ENCODE assay signal across 1 cellular context in genomic region chr2:216498418-216499413, GRCh38.
TF ChIP-seq lines count a peak whose summit lies in the region.

Gene RPL37A (plus strand): TSS chr2:216498844. CDS start chr2:216498875, 31 bp downstream.

TF ChIP-seq in K562, 482 proteins besides CTCF, POLR2A, EP300 and RAD21 (continued from another document and continues in another):
- no peak for TF ChIP-seq BRCA1 (IDR thresholded peaks at IDR 0.05)
- TF ChIP-seq BRCA1 (CRISPR knock-in tag; IDR thresholded peaks at IDR 0.05) = no peak
- TF ChIP-seq DPF2 (IDR thresholded peaks at IDR 0.05) = no peak
- TF ChIP-seq, protein P1, sequence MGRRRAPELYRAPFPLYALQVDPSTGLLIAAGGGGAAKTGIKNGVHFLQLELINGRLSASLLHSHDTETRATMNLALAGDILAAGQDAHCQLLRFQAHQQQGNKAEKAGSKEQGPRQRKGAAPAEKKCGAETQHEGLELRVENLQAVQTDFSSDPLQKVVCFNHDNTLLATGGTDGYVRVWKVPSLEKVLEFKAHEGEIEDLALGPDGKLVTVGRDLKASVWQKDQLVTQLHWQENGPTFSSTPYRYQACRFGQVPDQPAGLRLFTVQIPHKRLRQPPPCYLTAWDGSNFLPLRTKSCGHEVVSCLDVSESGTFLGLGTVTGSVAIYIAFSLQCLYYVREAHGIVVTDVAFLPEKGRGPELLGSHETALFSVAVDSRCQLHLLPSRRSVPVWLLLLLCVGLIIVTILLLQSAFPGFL (CRISPR knock-in tag; IDR thresholded peaks at IDR 0.05) = no peak
- TF ChIP-seq ZNF274 (IDR thresholded peaks at IDR 0.05; ENCODE audit: borderline replicate concordance, low read depth, low read length) = no peak
- TF ChIP-seq STAT5A (IDR thresholded peaks at IDR 0.05; ENCODE audit: borderline replicate concordance, low read length) = no peak
- TF ChIP-seq, protein P2, sequence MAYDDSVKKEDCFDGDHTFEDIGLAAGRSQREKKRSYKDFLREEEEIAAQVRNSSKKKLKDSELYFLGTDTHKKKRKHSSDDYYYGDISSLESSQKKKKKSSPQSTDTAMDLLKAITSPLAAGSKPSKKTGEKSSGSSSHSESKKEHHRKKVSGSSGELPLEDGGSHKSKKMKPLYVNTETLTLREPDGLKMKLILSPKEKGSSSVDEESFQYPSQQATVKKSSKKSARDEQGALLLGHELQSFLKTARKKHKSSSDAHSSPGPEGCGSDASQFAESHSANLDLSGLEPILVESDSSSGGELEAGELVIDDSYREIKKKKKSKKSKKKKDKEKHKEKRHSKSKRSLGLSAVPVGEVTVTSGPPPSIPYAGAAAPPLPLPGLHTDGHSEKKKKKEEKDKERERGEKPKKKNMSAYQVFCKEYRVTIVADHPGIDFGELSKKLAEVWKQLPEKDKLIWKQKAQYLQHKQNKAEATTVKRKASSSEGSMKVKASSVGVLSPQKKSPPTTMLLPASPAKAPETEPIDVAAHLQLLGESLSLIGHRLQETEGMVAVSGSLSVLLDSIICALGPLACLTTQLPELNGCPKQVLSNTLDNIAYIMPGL (CRISPR knock-in tag; IDR thresholded peaks at IDR 0.05) = no peak
- no peak for TF ChIP-seq NCOA1 (IDR thresholded peaks at IDR 0.05; ENCODE audit: low read depth)
- no peak for TF ChIP-seq ZNF444 (CRISPR knock-in tag; IDR thresholded peaks at IDR 0.05)
- TF ChIP-seq LARP7 (IDR thresholded peaks at IDR 0.05) = no peak
- no peak for TF ChIP-seq STAT5B (CRISPR knock-in tag; IDR thresholded peaks at IDR 0.05)
- no peak for TF ChIP-seq FOXA1 (IDR thresholded peaks at IDR 0.05; ENCODE audit: borderline replicate concordance)
- no peak for TF ChIP-seq RHOXF2B (CRISPR knock-in tag; conservative IDR thresholded peaks at IDR 0.05)
- peak; percentile 96 for TF ChIP-seq MYC (IDR thresholded peaks at IDR 0.05; ENCODE audit: low read depth, low read length)
- no peak; the same call in 1 of the 2 replicates for TF ChIP-seq MYC (CRISPR knock-in tag; IDR thresholded peaks at IDR 0.05; ENCODE audit: borderline replicate concordance, low read depth)
- TF ChIP-seq CREB3L1 (IDR thresholded peaks at IDR 0.05; ENCODE audit: borderline replicate concordance, low read depth) = peak; percentile 81; the same call in 1 of the 2 replicates
- TF ChIP-seq, protein P3, sequence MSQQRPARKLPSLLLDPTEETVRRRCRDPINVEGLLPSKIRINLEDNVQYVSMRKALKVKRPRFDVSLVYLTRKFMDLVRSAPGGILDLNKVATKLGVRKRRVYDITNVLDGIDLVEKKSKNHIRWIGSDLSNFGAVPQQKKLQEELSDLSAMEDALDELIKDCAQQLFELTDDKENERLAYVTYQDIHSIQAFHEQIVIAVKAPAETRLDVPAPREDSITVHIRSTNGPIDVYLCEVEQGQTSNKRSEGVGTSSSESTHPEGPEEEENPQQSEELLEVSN (IDR thresholded peaks at IDR 0.05; ENCODE audit: borderline replicate concordance in 1 of 2, extremely low read depth in 1 of 2, insufficient read depth in 1 of 2, insufficient read length in 1 of 2, low read depth in 1 of 2, low read length in 1 of 2, poor library complexity in 1 of 2, severe bottlenecking in 1 of 2) = no peak
- TF ChIP-seq ESRRB (CRISPR knock-in tag; IDR thresholded peaks at IDR 0.05; ENCODE audit: borderline replicate concordance) = no peak
- TF ChIP-seq BCOR (IDR thresholded peaks at IDR 0.05) = no peak
- no peak for TF ChIP-seq ZNF224 (CRISPR knock-in tag; IDR thresholded peaks at IDR 0.05)
- TF ChIP-seq HNRNPL (IDR thresholded peaks at IDR 0.05; ENCODE audit: low read depth, low read length) = no peak
- TF ChIP-seq TEAD1 (CRISPR knock-in tag; IDR thresholded peaks at IDR 0.05) = peak; percentile 3 to 21; a peak in 2 of 4 replicates
- TF ChIP-seq SRSF7 (optimal IDR thresholded peaks at IDR 0.05; ENCODE audit: low read depth, low read length) = no peak
- TF ChIP-seq ETV6 (IDR thresholded peaks at IDR 0.05; ENCODE audit: borderline replicate concordance in 1 of 2, low read depth in 2 of 2, low read length in 1 of 2) = no peak
- TF ChIP-seq ETV6 (CRISPR knock-in tag; IDR thresholded peaks at IDR 0.05; ENCODE audit: borderline replicate concordance) = no peak
- TF ChIP-seq BMI1 (IDR thresholded peaks at IDR 0.05; ENCODE audit: low read length) = no peak
- no peak for TF ChIP-seq PRPF4 (IDR thresholded peaks at IDR 0.05; ENCODE audit: insufficient read depth, low read depth, low read length, poor library complexity, severe bottlenecking)
- no peak for TF ChIP-seq NCOA2 (IDR thresholded peaks at IDR 0.05; ENCODE audit: partially characterized antibody in 2 of 2)
- TF ChIP-seq ZBTB1 (CRISPR knock-in tag; IDR thresholded peaks at IDR 0.05; ENCODE audit: borderline replicate concordance, low read depth) = no peak
- TF ChIP-seq ZNF551 (CRISPR knock-in tag; IDR thresholded peaks at IDR 0.05) = no peak
- TF ChIP-seq POLR2AphosphoS5 (IDR thresholded peaks at IDR 0.05; ENCODE audit: control insufficient read depth, insufficient read depth, low read depth, low read length) = peak; percentile 98
- peak; percentile 83 to 84 for TF ChIP-seq MAZ (CRISPR knock-in tag; conservative IDR thresholded peaks at IDR 0.05 in 1 of 2, IDR thresholded peaks at IDR 0.05 in 1 of 2)
- peak; percentile 94 for TF ChIP-seq BRD9 (IDR thresholded peaks at IDR 0.05; ENCODE audit: low read depth, partially characterized antibody)
- TF ChIP-seq, protein P4, sequence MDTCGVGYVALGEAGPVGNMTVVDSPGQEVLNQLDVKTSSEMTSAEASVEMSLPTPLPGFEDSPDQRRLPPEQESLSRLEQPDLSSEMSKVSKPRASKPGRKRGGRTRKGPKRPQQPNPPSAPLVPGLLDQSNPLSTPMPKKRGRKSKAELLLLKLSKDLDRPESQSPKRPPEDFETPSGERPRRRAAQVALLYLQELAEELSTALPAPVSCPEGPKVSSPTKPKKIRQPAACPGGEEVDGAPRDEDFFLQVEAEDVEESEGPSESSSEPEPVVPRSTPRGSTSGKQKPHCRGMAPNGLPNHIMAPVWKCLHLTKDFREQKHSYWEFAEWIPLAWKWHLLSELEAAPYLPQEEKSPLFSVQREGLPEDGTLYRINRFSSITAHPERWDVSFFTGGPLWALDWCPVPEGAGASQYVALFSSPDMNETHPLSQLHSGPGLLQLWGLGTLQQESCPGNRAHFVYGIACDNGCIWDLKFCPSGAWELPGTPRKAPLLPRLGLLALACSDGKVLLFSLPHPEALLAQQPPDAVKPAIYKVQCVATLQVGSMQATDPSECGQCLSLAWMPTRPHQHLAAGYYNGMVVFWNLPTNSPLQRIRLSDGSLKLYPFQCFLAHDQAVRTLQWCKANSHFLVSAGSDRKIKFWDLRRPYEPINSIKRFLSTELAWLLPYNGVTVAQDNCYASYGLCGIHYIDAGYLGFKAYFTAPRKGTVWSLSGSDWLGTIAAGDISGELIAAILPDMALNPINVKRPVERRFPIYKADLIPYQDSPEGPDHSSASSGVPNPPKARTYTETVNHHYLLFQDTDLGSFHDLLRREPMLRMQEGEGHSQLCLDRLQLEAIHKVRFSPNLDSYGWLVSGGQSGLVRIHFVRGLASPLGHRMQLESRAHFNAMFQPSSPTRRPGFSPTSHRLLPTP (IDR thresholded peaks at IDR 0.05; ENCODE audit: borderline replicate concordance, extremely low read depth, insufficient read length) = peak; percentile 78
- TF ChIP-seq SMC3 (conservative IDR thresholded peaks at IDR 0.05; ENCODE audit: insufficient read depth, low read depth, low read length) = no peak
- TF ChIP-seq, protein P5, sequence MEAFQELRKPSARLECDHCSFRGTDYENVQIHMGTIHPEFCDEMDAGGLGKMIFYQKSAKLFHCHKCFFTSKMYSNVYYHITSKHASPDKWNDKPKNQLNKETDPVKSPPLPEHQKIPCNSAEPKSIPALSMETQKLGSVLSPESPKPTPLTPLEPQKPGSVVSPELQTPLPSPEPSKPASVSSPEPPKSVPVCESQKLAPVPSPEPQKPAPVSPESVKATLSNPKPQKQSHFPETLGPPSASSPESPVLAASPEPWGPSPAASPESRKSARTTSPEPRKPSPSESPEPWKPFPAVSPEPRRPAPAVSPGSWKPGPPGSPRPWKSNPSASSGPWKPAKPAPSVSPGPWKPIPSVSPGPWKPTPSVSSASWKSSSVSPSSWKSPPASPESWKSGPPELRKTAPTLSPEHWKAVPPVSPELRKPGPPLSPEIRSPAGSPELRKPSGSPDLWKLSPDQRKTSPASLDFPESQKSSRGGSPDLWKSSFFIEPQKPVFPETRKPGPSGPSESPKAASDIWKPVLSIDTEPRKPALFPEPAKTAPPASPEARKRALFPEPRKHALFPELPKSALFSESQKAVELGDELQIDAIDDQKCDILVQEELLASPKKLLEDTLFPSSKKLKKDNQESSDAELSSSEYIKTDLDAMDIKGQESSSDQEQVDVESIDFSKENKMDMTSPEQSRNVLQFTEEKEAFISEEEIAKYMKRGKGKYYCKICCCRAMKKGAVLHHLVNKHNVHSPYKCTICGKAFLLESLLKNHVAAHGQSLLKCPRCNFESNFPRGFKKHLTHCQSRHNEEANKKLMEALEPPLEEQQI (IDR thresholded peaks at IDR 0.05) = peak; percentile 37; the same call in 1 of the 2 replicates
- no peak for TF ChIP-seq ZNF707 (CRISPR knock-in tag; conservative IDR thresholded peaks at IDR 0.05)
- TF ChIP-seq PTRF (tag; IDR thresholded peaks at IDR 0.05) = no peak
- TF ChIP-seq E4F1 (CRISPR knock-in tag; IDR thresholded peaks at IDR 0.05; ENCODE audit: borderline replicate concordance) = no peak
- TF ChIP-seq PHB2 (IDR thresholded peaks at IDR 0.05; ENCODE audit: low read depth) = no peak
- TF ChIP-seq TCF3 (CRISPR knock-in tag; IDR thresholded peaks at IDR 0.05) = no peak
- no peak for TF ChIP-seq TRIM28 (IDR thresholded peaks at IDR 0.05)
- no peak for TF ChIP-seq ZEB2 (IDR thresholded peaks at IDR 0.05)
- peak; percentile 98 for TF ChIP-seq TBP (optimal IDR thresholded peaks at IDR 0.05; ENCODE audit: low read depth, low read length)
- TF ChIP-seq MEIS2 (IDR thresholded peaks at IDR 0.05; ENCODE audit: partially characterized antibody) = peak; percentile 50
- no peak for TF ChIP-seq ASH1L (IDR thresholded peaks at IDR 0.05; ENCODE audit: borderline replicate concordance, low read depth, partially characterized antibody)
- no peak for TF ChIP-seq ZHX1 (conservative IDR thresholded peaks at IDR 0.05; ENCODE audit: low read length)
- no peak for TF ChIP-seq CCAR2 (IDR thresholded peaks at IDR 0.05; ENCODE audit: low read depth, low read length)
- peak; percentile 98 for TF ChIP-seq POLR2B (IDR thresholded peaks at IDR 0.05; ENCODE audit: low read depth, partially characterized antibody)
- peak; percentile 93 for TF ChIP-seq GABPA (tag; conservative IDR thresholded peaks at IDR 0.05; ENCODE audit: low read depth)
- TF ChIP-seq SIN3A (IDR thresholded peaks at IDR 0.05; ENCODE audit: borderline replicate concordance in 2 of 2, control insufficient read depth in 1 of 2, low read depth in 2 of 2, low read length in 2 of 2) = peak in 1 of 2 experiments; percentile 60; a peak in 1 of 4 replicates
- no peak for TF ChIP-seq MCM3 (IDR thresholded peaks at IDR 0.05)
- TF ChIP-seq ZBTB17 (CRISPR knock-in tag; IDR thresholded peaks at IDR 0.05) = no peak
- TF ChIP-seq TCF7L2 (IDR thresholded peaks at IDR 0.05; ENCODE audit: low read depth, low read length) = no peak
- no peak for TF ChIP-seq ZNF311 (CRISPR knock-in tag; IDR thresholded peaks at IDR 0.05)
- no peak for TF ChIP-seq RBM25 (IDR thresholded peaks at IDR 0.05; ENCODE audit: low read depth, low read length, severe bottlenecking)
- TF ChIP-seq EGR1 (conservative IDR thresholded peaks at IDR 0.05) = 0 out of 2 replicates have a peak, but pooled peaks have one; percentile 30
- 0 out of 2 replicates have a peak, but pooled peaks have one; percentile 6 for TF ChIP-seq C11orf30 (IDR thresholded peaks at IDR 0.05; ENCODE audit: low read depth)
- peak; percentile 53; the same call in 1 of the 2 replicates for TF ChIP-seq CBX1 (IDR thresholded peaks at IDR 0.05; ENCODE audit: low read depth)
